In the genomic region with DNA sequence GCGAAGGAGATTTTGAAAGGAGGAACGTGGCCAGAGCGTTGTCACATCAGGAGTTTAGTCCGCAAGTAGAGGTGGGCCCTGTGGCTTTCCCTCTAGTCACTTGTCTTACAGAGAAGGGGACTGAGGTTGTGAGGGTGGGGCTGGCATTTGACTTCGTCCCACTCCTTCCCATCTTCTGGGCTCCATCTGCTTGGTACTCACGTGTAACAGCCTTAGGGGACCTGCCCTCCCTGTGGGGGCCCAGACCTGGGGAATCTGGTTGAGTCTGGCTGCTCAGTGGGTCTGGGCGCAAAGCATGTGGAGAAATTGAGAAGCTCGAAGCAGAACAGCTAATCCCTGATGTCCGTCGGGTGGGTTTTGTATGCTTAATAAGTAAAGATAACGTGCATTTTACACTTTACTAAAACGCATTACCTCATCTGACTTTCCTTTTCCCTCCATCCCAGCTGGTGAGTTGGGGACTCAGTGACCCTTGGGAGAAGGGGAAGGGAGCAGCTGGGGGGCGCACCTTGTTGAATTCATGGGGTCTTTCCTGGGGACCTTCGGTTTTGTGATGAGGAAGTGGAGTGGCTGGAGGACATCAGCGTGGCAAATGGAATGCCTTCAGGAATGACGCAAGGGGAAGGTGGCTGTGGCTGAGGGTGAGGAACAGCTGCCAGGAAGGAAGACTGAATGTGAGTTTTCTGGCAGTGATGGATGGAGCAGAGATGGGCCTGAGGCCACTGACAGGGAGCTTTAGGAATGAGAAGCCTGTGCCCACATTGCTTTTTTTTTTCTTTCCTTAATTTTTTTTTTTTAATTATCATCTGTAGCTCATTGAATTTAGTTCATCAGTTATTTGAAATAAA, we compare ENCODE assay signal across 8 cellular contexts. TPM values are rescaled to one million over a fixed set of nuclear protein-coding genes. Genes with fewer than 3 reads are reported as not detected.
DNase-seq lines count a peak whose midpoint lies in the region; ATAC-seq, FAIRE-seq and TF ChIP-seq lines count a peak whose summit lies in the region.

No MANE protein-coding gene starts in this region.

- H2BK5ac ChIP-seq in neuronal stem cell (ENCODE audit: low read length) = no peak overlapping the region

- H3K23ac ChIP-seq in neuronal stem cell (ENCODE audit: low read depth, low read length, poor library complexity) = no peak overlapping the region

- H3K9ac ChIP-seq in mammary epithelial cell (ENCODE audit: insufficient read depth, low read length) = peak overlapping the region; percentile 17
- H3K9ac ChIP-seq in keratinocyte (ENCODE audit: control insufficient read depth, extremely low read depth, insufficient read depth, low read length) = peak overlapping the region; percentile 74
- H3K9ac ChIP-seq in neuronal stem cell (ENCODE audit: low read depth, low read length, poor library complexity) = no peak overlapping the region

- H4K8ac ChIP-seq in neuronal stem cell (ENCODE audit: low read depth, low read length) = no peak overlapping the region

- TF ChIP-seq CTCF in mammary epithelial cell (conservative IDR thresholded peaks at IDR 0.05 in 1 of 2, IDR thresholded peaks at IDR 0.05 in 1 of 2; ENCODE audit: extremely low read depth in 1 of 2, insufficient read depth in 1 of 2, low read depth in 1 of 2, low read length in 2 of 2) = no peak
- no peak for TF ChIP-seq CTCF in keratinocyte (optimal IDR thresholded peaks at IDR 0.05 in 1 of 3, IDR thresholded peaks at IDR 0.05 in 1 of 3, conservative IDR thresholded peaks at IDR 0.05 in 1 of 3; ENCODE audit: extremely low read depth in 1 of 3, insufficient read depth in 2 of 3, low read length in 3 of 3)
- TF ChIP-seq CTCF in tibial artery (IDR thresholded peaks at IDR 0.05) = no peak

- H3K18ac ChIP-seq in neuronal stem cell (ENCODE audit: low read length) = no peak overlapping the region

- intact Hi-C loops in mammary epithelial cell (cut with micrococcal nuclease) = loop anchor here (1.0 kb wide), 2 partner anchors 36 to 60 kb away; no protein-coding TSS in a partner anchor
- intact Hi-C loops in tibial artery (cut with DNase I; ENCODE audit: low total_unique reads) = no loop called here

- H3K27ac ChIP-seq in mammary epithelial cell (ENCODE audit: insufficient read depth, low read depth, low read length) (peak overlapping the region; percentile 95), keratinocyte (ENCODE audit: control insufficient read depth, insufficient read depth, low read length) (peak overlapping the region; percentile 87), tibial artery (peak overlapping the region; percentile 23 to 58), neuronal stem cell (replicated peaks; ENCODE audit: low read length) (no peak overlapping the region)

- peaks cover 71% of the 10 kb centered on the region for H3K4me1 ChIP-seq in mammary epithelial cell (ENCODE audit: insufficient read depth, low read length)
- peaks cover 82% of the 10 kb centered on the region for H3K4me1 ChIP-seq in keratinocyte (ENCODE audit: control insufficient read depth, extremely low read depth, insufficient read depth, low read length)
- H3K4me1 ChIP-seq in tibial artery = peaks cover 0 to 71% (median 45%) of the 10 kb centered on the region in 4 donors
- peaks cover 11 to 21% of the 10 kb centered on the region in 2 donors for H3K4me1 ChIP-seq in neuronal stem cell (ENCODE audit: control insufficient read depth in 2 of 2, insufficient read depth in 1 of 2, low read depth in 1 of 2, low read length in 2 of 2)

- WGBS in mammary epithelial cell (ENCODE audit: low coverage, missing lambda C conversion rate) = 65% methylated on average over 11 of the region's 16 CpGs
- WGBS in neuronal stem cell (ENCODE audit: extremely low coverage in 2 of 2, insufficient read length in 2 of 2, insufficient replicate concordance in 1 of 2), 2 donors = no CpG with 5 or more reads among the region's 16 CpGs

- peaks cover 5% of the 10 kb centered on the region for H3K79me1 ChIP-seq in neuronal stem cell (ENCODE audit: low read depth, low read length)

- H3K4ac ChIP-seq in neuronal stem cell (ENCODE audit: low read length) = no peak overlapping the region

- H4K91ac ChIP-seq in neuronal stem cell (ENCODE audit: low read depth, low read length, poor library complexity) = no peak overlapping the region

- CTCF ChIA-PET in mammary epithelial cell (lab: Charles Lee; ENCODE audit: low non-redundant PET) = no interaction called here

- peaks cover 94% of the 10 kb centered on the region for H3K79me2 ChIP-seq in mammary epithelial cell (ENCODE audit: insufficient read depth, low read length)
- peaks cover 79% of the 10 kb centered on the region for H3K79me2 ChIP-seq in keratinocyte (ENCODE audit: control insufficient read depth, insufficient read depth, low read length)

- peak; percentile 52 for DNase-seq in HS-27A (ENCODE audit: low read depth)
- peak; percentile 82 for DNase-seq in mammary epithelial cell
- DNase-seq in keratinocyte (ENCODE audit: low read depth, low spot score) = peak; percentile 82
- peak in 1 of 2 donors; percentile 78 for DNase-seq in tibial artery
- DNase-seq in T-helper 2 cell = no peak
- no peak for DNase-seq in nucleus accumbens (lab: John Stamatoyannopoulos, UW)
- no peak for DNase-seq in neuronal stem cell (ENCODE audit: low spot score)

- no peak for ATAC-seq in GM21367 (IDR thresholded peaks at IDR 0.05; ENCODE audit: unreplicated experiment)

- no peak overlapping the region for H2AK5ac ChIP-seq in neuronal stem cell (ENCODE audit: low read depth, low read length)

- H3K4me2 ChIP-seq in mammary epithelial cell (ENCODE audit: insufficient read depth, low read depth, low read length) = peak overlapping the region; percentile 57
- H3K4me2 ChIP-seq in keratinocyte (ENCODE audit: control insufficient read depth, extremely low read depth, insufficient read depth, low read depth, low read length) = peak overlapping the region; percentile 86
- no peak overlapping the region for H3K4me2 ChIP-seq in neuronal stem cell (ENCODE audit: insufficient read depth, low read length, poor library complexity, severe bottlenecking)

- H2AFZ ChIP-seq in mammary epithelial cell (ENCODE audit: low read depth, low read length) (no peak overlapping the region), keratinocyte (ENCODE audit: control insufficient read depth, low read length) (no peak overlapping the region), neuronal stem cell (ENCODE audit: low read length) (no peak overlapping the region)

- H3K4me3 ChIP-seq in mammary epithelial cell (replicated peaks in 1 of 3; ENCODE audit: insufficient read depth in 1 of 3, low read depth in 2 of 3, low read length in 3 of 3) (no peak overlapping the region), keratinocyte (ENCODE audit: control insufficient read depth in 2 of 3, extremely low read depth in 1 of 3, insufficient read depth in 2 of 3, low read depth in 1 of 3, low read length in 3 of 3) (peak overlapping the region in 1 of 3 experiments; percentile 39), tibial artery (no peak overlapping the region), neuronal stem cell (ENCODE audit: low read length in 2 of 2) (no peak overlapping the region)

- no peak overlapping the region for H2BK15ac ChIP-seq in neuronal stem cell (ENCODE audit: low read length)

- no peaks in the 10 kb centered on the region for H3K27me3 ChIP-seq in mammary epithelial cell (ENCODE audit: insufficient read depth, low read length)
- H3K27me3 ChIP-seq in keratinocyte (ENCODE audit: control insufficient read depth, extremely low read depth, insufficient read depth, low read length) = no peaks in the 10 kb centered on the region
- H3K27me3 ChIP-seq in tibial artery = no peaks in the 10 kb centered on the region
- no peaks in the 10 kb centered on the region for H3K27me3 ChIP-seq in neuronal stem cell (ENCODE audit: control insufficient read depth in 3 of 3, insufficient read depth in 3 of 3, low read depth in 1 of 3, low read length in 3 of 3)

- FAIRE-seq in keratinocyte (lab: Jason Lieb, UNC) = peak; percentile 89

- H3K36me3 ChIP-seq in mammary epithelial cell (ENCODE audit: insufficient read depth, low read length) (no peaks in the 10 kb centered on the region), keratinocyte (ENCODE audit: control insufficient read depth in 2 of 2, extremely low read depth in 1 of 2, insufficient read depth in 2 of 2, low read length in 2 of 2) (peaks cover 0 to 20% of the 10 kb centered on the region in 2 experiments), tibial artery (no peaks in the 10 kb centered on the region), neuronal stem cell (replicated peaks in 1 of 2; ENCODE audit: control insufficient read depth in 2 of 2, insufficient read depth in 2 of 2, low read length in 2 of 2) (peaks cover 0 to 1% of the 10 kb centered on the region in 2 donors)

- BruUV-seq in mammary epithelial cell (replicated peaks; lab: Mats Ljungman, UMichigan) = TSS peak; percentile 47

- H2BK120ac ChIP-seq in neuronal stem cell (ENCODE audit: low read depth, low read length) = no peak overlapping the region

- H2BK12ac ChIP-seq in neuronal stem cell (ENCODE audit: low read length) = no peak overlapping the region

- dilution Hi-C loops in mammary epithelial cell (cut with HindIII; ENCODE audit: low sequenced_read_pairs) = no loop called here
- dilution Hi-C loops in keratinocyte (cut with MboI; ENCODE audit: extremely low pct_ligation_motif_present, low sequenced_read_pairs) = no loop called here

- H3K14ac ChIP-seq in neuronal stem cell (ENCODE audit: low read length) = no peak overlapping the region

- H4K20me1 ChIP-seq in mammary epithelial cell (ENCODE audit: insufficient read depth, low read length) (no peaks in the 10 kb centered on the region), keratinocyte (ENCODE audit: control insufficient read depth, extremely low read depth, insufficient read depth, low read length) (no peaks in the 10 kb centered on the region)

- in situ Hi-C loops in mammary epithelial cell (cut with MboI; ENCODE audit: low sequenced_read_pairs in 2 of 2) = no loop called here

- H3K9me3 ChIP-seq in mammary epithelial cell (replicated peaks; ENCODE audit: insufficient read depth, low read length) = no peaks in the 10 kb centered on the region
- no peaks in the 10 kb centered on the region for H3K9me3 ChIP-seq in keratinocyte (ENCODE audit: control insufficient read depth, low read depth, low read length)
- H3K9me3 ChIP-seq in tibial artery = no peaks in the 10 kb centered on the region
- no peaks in the 10 kb centered on the region for H3K9me3 ChIP-seq in neuronal stem cell (replicated peaks in 1 of 2; ENCODE audit: control insufficient read depth in 2 of 2, insufficient read depth in 1 of 2, low read depth in 1 of 2, low read length in 2 of 2)

- H3K9me1 ChIP-seq in keratinocyte (ENCODE audit: control insufficient read depth, extremely low read depth, insufficient read depth, low read length) = no peaks in the 10 kb centered on the region

RNA-seq across cellular contexts. Expression of gene ASAP2, which starts 44.8 kb away (rescaled TPM):
- 100 to 1,000 TPM in 1 of 2 donors, 10 to 100 TPM in 1; 40.8 to 137 TPM for total RNA-seq in mammary epithelial cell
- polyA plus RNA-seq in mammary epithelial cell (56.4 TPM), keratinocyte (30.7 to 59.6 TPM (median 54.2 TPM) in 3 replicates)
- polyA minus RNA-seq in mammary epithelial cell (60.0 TPM), keratinocyte (32.0 to 96.8 TPM (median 59.0 TPM) in 3 replicates)
- polyA plus RNA-seq in keratinocyte (2011; ENCODE audit: low read depth) = 44.6 TPM
- 37.2 and 58.2 TPM in 2 replicates for polyA plus RNA-seq in keratinocyte (2011; cell fraction: cytosol; rRNA removed)
- 62.7 and 72.9 TPM in 2 replicates for polyA plus RNA-seq in keratinocyte (2011; cell fraction: nucleus; rRNA removed)
- 21.4 and 42.3 TPM in 2 replicates for polyA plus RNA-seq in keratinocyte (2012; ENCODE audit: low replicate concordance)
- polyA minus RNA-seq in keratinocyte (2011; cell fraction: cytosol; rRNA and poly(A)+ RNA removed) = 34.7 TPM
- polyA minus RNA-seq in keratinocyte (2011; cell fraction: nucleus; rRNA and poly(A)+ RNA removed) = 47.7 and 89.0 TPM in 2 replicates
- polyA plus RNA-seq in neuronal stem cell (2013, experiment 1 of 2) = 24.8 TPM
- 26.3 TPM for polyA plus RNA-seq in neuronal stem cell (2013, experiment 2 of 2)

Comparison
In these comparisons a context has a peak if more than half of its experiments do, and no peak if none do; other contexts are left out.
1. DNase-seq: peak in HS-27A (single experiment), mammary epithelial cell (single experiment) and keratinocyte (single experiment); none in T-helper 2 cell (0 of 5), nucleus accumbens (0 of 56) and neuronal stem cell (single experiment).